ENCODE assay signal across 9 cellular contexts in genomic region chr17:4834621-4835020, GRCh38. TPM values are rescaled to one million over a fixed set of nuclear protein-coding genes. Genes with fewer than 3 reads are reported as not detected.
DNase-seq lines count a peak whose midpoint lies in the region; ATAC-seq and TF ChIP-seq lines count a peak whose summit lies in the region.
"Had no signal": no experiment of that assay in that cellular context is flagged by ENCODE, and none has a peak within 500 bp of the region (broad histone marks: within the 10 kb centered on the region; RNA-seq: fewer than 3 reads in every experiment).

No MANE protein-coding gene starts in this region.

- H3K9me3 ChIP-seq in BLaER1, result no peaks in the 10 kb centered on the region
- no peaks in the 10 kb centered on the region for H3K9me3 ChIP-seq in MM.1S (replicated peaks; ENCODE audit: insufficient read depth, low read length)

- peak overlapping the region; percentile 72 to 88 for H3K27ac Mint-ChIP-seq in natural killer cell treated with Interleukin-12 subunit alpha and Interleukin-12 subunit beta and Interleukin-15 and Interleukin-18, amount 100 ng/mL, for 72 hours

- H3K27ac ChIP-seq in BLaER1, result no peak overlapping the region
- H3K27ac ChIP-seq in MM.1S (ENCODE audit: low read length), result no peak overlapping the region
- H3K27ac ChIP-seq in coronary artery, result peak overlapping the region; percentile 92 to 97

- no peaks in the 10 kb centered on the region for H3K9me2 ChIP-seq in MM.1S (replicated peaks; ENCODE audit: insufficient read depth, low read length)

- no peak for ATAC-seq in natural killer cell treated with Interleukin-12 subunit alpha and Interleukin-12 subunit beta and Interleukin-15 and Interleukin-18, amount 100 ng/mL, for 72 hours
- ATAC-seq in HG03095 (IDR thresholded peaks at IDR 0.05; ENCODE audit: unreplicated experiment), result no peak
- ATAC-seq in HG03378 (IDR thresholded peaks at IDR 0.05; ENCODE audit: unreplicated experiment), result no peak

- H3K79me2 ChIP-seq in MM.1S (ENCODE audit: low read length), result peaks cover 62% of the 10 kb centered on the region

- H3K4me3 ChIP-seq in BLaER1, result peak overlapping the region; percentile 98
- peak overlapping the region; percentile 92; the same call in 1 of the 2 replicates for H3K4me3 ChIP-seq in MM.1S (ENCODE audit: low read length)
- peak overlapping the region; percentile 100 for H3K4me3 ChIP-seq in coronary artery

- H3K4me2 ChIP-seq in BLaER1 (peak overlapping the region; percentile 96), MM.1S (ENCODE audit: low read depth, low read length) (peak overlapping the region; percentile 99; the same call in 1 of the 2 replicates)

- peaks cover 58% of the 10 kb centered on the region for H4K20me1 ChIP-seq in BLaER1
- no peaks in the 10 kb centered on the region for H4K20me1 ChIP-seq in MM.1S (ENCODE audit: insufficient read depth, low read length)

- peak overlapping the region; percentile 95 for H3K4me3 Mint-ChIP-seq in natural killer cell treated with Interleukin-12 subunit alpha and Interleukin-12 subunit beta and Interleukin-15 and Interleukin-18, amount 100 ng/mL, for 72 hours

- no peaks in the 10 kb centered on the region for H3K9me3 Mint-ChIP-seq in natural killer cell treated with Interleukin-12 subunit alpha and Interleukin-12 subunit beta and Interleukin-15 and Interleukin-18, amount 100 ng/mL, for 72 hours

- no peaks in the 10 kb centered on the region for H3K27me3 Mint-ChIP-seq in natural killer cell treated with Interleukin-12 subunit alpha and Interleukin-12 subunit beta and Interleukin-15 and Interleukin-18, amount 100 ng/mL, for 72 hours

- H3K4me1 ChIP-seq in BLaER1 (peaks cover 39% of the 10 kb centered on the region), MM.1S (ENCODE audit: low read length) (peaks cover 23% of the 10 kb centered on the region; the same call in 1 of the 2 replicates)

- no peak overlapping the region for H2AFZ ChIP-seq in MM.1S (ENCODE audit: low read length)

- H3K9ac ChIP-seq in BLaER1 (peak overlapping the region; percentile 90), MM.1S (ENCODE audit: low read length) (no peak overlapping the region; the same call in 1 of the 2 replicates)

- H3K4me1 Mint-ChIP-seq in natural killer cell treated with Interleukin-12 subunit alpha and Interleukin-12 subunit beta and Interleukin-15 and Interleukin-18, amount 100 ng/mL, for 72 hours (ENCODE audit: low read depth in 2 of 2), result peaks cover 36 to 41% of the 10 kb centered on the region in 2 donors

- H3K36me3 Mint-ChIP-seq in natural killer cell treated with Interleukin-12 subunit alpha and Interleukin-12 subunit beta and Interleukin-15 and Interleukin-18, amount 100 ng/mL, for 72 hours, result peaks cover 4% of the 10 kb centered on the region

- peaks cover 18% of the 10 kb centered on the region for H3K36me3 ChIP-seq in BLaER1
- no peaks in the 10 kb centered on the region for H3K36me3 ChIP-seq in MM.1S (replicated peaks; ENCODE audit: insufficient read depth, low read length)

- DNase-seq in MM.1S, result no peak
- no peak for DNase-seq in coronary artery (ENCODE audit: low spot score)
- no peak for DNase-seq in natural killer cell treated with Interleukin-12 subunit alpha and Interleukin-12 subunit beta and Interleukin-15 and Interleukin-18, amount 100 ng/mL, for 72 hours (ENCODE audit: low spot score)
- DNase-seq in stimulated activated CD4-positive, alpha-beta T cell treated with anti-CD3 and anti-CD28 coated beads, Interleukin-4, amount 100 ng/mL, for 24 hours, result no peak
- DNase-seq in DMS153 (lab: John Stamatoyannopoulos, UW), result no peak

- TF ChIP-seq CTCF in MM.1S (IDR thresholded peaks at IDR 0.05; ENCODE audit: low read length) (no peak), coronary artery (IDR thresholded peaks at IDR 0.05) (no peak)

- no peaks in the 10 kb centered on the region for H3K27me3 ChIP-seq in BLaER1
- no peaks in the 10 kb centered on the region for H3K27me3 ChIP-seq in MM.1S (replicated peaks; ENCODE audit: insufficient read depth, low read length)

- peaks cover 3% of the 10 kb centered on the region; the same call in 1 of the 2 replicates for H3F3A ChIP-seq in MM.1S (ENCODE audit: insufficient read depth, low read length)

RNA-seq across cellular contexts. Expression of gene MINK1, which starts 1.5 kb away (rescaled TPM):
- 10 to 100 TPM; 72.4 to 98.2 TPM for total RNA-seq in natural killer cell treated with Interleukin-12 subunit alpha and Interleukin-12 subunit beta and Interleukin-15 and Interleukin-18, amount 100 ng/mL, for 72 hours

RNA-seq across cellular contexts. Expression of gene PLD2, which starts 27.7 kb away (rescaled TPM):
- 10 to 100 TPM; 38.4 to 46.9 TPM for total RNA-seq in natural killer cell treated with Interleukin-12 subunit alpha and Interleukin-12 subunit beta and Interleukin-15 and Interleukin-18, amount 100 ng/mL, for 72 hours

RNA-seq across cellular contexts. Expression of gene PSMB6, which starts 38.7 kb away (rescaled TPM):
- total RNA-seq in natural killer cell treated with Interleukin-12 subunit alpha and Interleukin-12 subunit beta and Interleukin-15 and Interleukin-18, amount 100 ng/mL, for 72 hours, result 100 to 1,000 TPM; 145 to 174 TPM

RNA-seq across cellular contexts. Expression of gene GLTPD2, which starts 45.9 kb away (rescaled TPM):
- under 1 TPM in 1 of 2 donors, not detected in 1; 0.38 TPM for total RNA-seq in natural killer cell treated with Interleukin-12 subunit alpha and Interleukin-12 subunit beta and Interleukin-15 and Interleukin-18, amount 100 ng/mL, for 72 hours
- total RNA-seq: M059J had no signal

Comparison
In these comparisons a context has a peak if more than half of its experiments do, and no peak if none do; other contexts are left out.
1. H3K27ac ChIP-seq: peak in coronary artery (2 of 2); none in BLaER1 (single experiment) and MM.1S (single experiment).
2. Peak in every context shown above with its lines, with median percentiles within 50 percentile points of each other: H3K4me3 ChIP-seq.